In the genomic region with DNA sequence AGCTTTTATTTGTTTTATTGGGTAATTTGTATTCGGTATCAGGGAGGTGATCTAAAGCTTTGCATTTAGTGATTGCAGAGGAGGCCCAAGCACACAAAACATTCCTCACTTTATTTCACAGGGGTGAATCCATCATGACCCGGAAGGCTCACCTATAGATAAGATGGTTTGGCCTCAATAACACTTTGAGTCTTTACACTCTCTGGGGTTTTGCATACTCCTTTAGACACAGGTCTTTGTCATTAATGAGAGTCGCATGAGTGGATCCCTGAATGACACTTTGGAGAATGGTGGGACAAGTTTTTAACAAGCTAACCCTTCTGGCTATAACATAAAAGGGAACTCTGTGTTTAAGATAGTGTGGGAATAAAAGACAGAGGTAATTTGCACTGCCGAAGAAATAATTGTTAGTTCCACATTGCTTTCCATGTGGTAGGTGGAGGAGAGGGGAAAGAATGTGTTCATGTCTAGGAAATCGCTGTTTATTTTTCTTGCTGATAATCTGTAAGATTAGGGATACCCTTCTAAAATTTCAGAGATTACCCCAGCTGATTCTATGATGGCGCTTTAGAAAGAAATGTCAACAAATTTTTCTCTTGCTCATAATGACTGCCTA, we compare ENCODE assay signal across 27 cellular contexts.
"Had no signal": no experiment of that assay in that cellular context is flagged by ENCODE, and none has a peak within 500 bp of the region (broad histone marks: within the 10 kb centered on the region; RNA-seq: fewer than 3 reads in every experiment).

No MANE protein-coding gene starts in this region.

- H3K27me3 ChIP-seq: brain microvascular endothelial cell, SJCRH30 had no signal

- ATAC-seq: activated CD8-positive, alpha-beta T cell treated with anti-CD3 and anti-CD28 coated beads for 36 hours; activated T-cell treated with anti-CD3 and anti-CD28 coated beads, Interleukin-2, amount 50 U/mL, for 72 hours; activated T-helper 17 cell treated with anti-CD3 and anti-CD28 coated beads, Interleukin-2, amount 50 U/mL, for 72 hours; Panc1 had no signal

- H3K36me3 ChIP-seq: brain microvascular endothelial cell, SJCRH30, WERI-Rb-1 had no signal

- DNase-seq: activated CD4-positive, alpha-beta T cell treated with anti-CD3 and anti-CD28 coated beads, Interleukin-2, amount 10 ng/mL, durations not matched to agents 24 days and 14 days; activated CD4-positive, alpha-beta T cell treated with anti-CD3 and anti-CD28 coated beads, Interleukin-2, amount 50 U/mL, for 4 hours; activated CD8-positive, alpha-beta T cell treated with anti-CD3 and anti-CD28 coated beads for 36 hours; activated effector memory CD4-positive, alpha-beta T cell treated with anti-CD3 and anti-CD28 coated beads, Interleukin-2, amount 50 U/mL, for 16 hours; activated naive CD4-positive, alpha-beta T cell; activated naive CD4-positive, alpha-beta T cell treated with anti-CD3 and anti-CD28 coated beads, Interleukin-2, amount 50 U/mL, for 16 hours; activated naive CD8-positive, alpha-beta T cell treated with anti-CD3 and anti-CD28 coated beads for 36 hours; activated T-cell treated with anti-CD3 and anti-CD28 coated beads, Interleukin-2, amount 50 U/mL, for 1 hour; activated T-cell treated with anti-CD3 and anti-CD28 coated beads, Interleukin-2, amount 50 U/mL, for 72 hours; amniotic stem cell; aorta; brain microvascular endothelial cell; central memory CD4-positive, alpha-beta T cell; NCI-H1105; NCI-H1417 treated with DMSO at 0.1 percent for 48 hours; NCI-H187 treated with DMSO at 0.1 percent for 48 hours; NCI-H2081; NCI-H345; NCI-H524 treated with DMSO at 0.1 percent for 48 hours; NCI-H82; SHP77; SJCRH30; T1000; WERI-Rb-1 had no signal

- H3K4me3 ChIP-seq: SJCRH30, SK-N-MC had no signal

- H3K9me3 ChIP-seq: SJCRH30 had no signal

- H3K27ac ChIP-seq: brain microvascular endothelial cell, SJCRH30, SK-N-MC, WERI-Rb-1 had no signal
